Comparison of ENCODE assay signal across 17 cellular contexts in the genomic region with DNA sequence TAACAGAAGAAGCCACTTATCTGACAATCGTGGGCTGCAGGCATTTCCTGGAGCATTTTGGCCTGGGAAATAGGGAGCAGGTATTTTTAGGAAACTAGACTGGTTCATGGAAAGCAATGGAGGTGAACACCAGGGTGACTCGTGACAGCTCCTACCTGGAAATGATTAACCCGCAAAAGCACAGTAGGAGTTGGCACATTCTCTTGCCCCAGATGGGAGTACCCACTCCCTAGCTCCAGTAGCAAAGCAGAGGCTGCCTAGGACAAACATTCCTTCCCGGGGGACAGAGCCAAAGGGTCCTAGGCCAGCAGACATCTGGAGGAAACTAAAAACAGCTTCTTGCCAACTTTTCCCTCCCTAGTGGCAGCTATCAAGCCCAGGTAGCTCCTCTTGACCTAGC. TPM values are rescaled to one million over a fixed set of nuclear protein-coding genes. Genes with fewer than 3 reads are reported as not detected.
A peak's percentile ranks its signal among the peaks of the same experiment; 100 is the strongest.
DNase-seq lines count a peak whose midpoint lies in the region; ATAC-seq and TF ChIP-seq lines count a peak whose summit lies in the region.
"Had no signal": no experiment of that assay in that cellular context is flagged by ENCODE, and none has a peak within 500 bp of the region (broad histone marks: within the 10 kb centered on the region; RNA-seq: fewer than 3 reads in every experiment).

No MANE protein-coding gene starts in this region.

- WGBS in stomach, 5 donors = 25 to 54% (median 38%) methylated on average over 4 of the region's 4 CpGs

- H3K4me1 Mint-ChIP-seq in natural killer cell = peaks cover 53 to 80% of the 10 kb centered on the region in 2 donors
- peaks cover 49 to 56% of the 10 kb centered on the region in 2 donors for H3K4me1 Mint-ChIP-seq in natural killer cell treated with Interleukin-12 subunit alpha and Interleukin-12 subunit beta and Interleukin-15 and Interleukin-18, amount 100 ng/mL, for 72 hours (ENCODE audit: low read depth in 2 of 2)

- no peak for TF ChIP-seq POLR2A in stomach (IDR thresholded peaks at IDR 0.05)

- H3K4me3 ChIP-seq in stomach = no peak overlapping the region
- H3K4me3 ChIP-seq: GM23338 had no signal

- no peak for TF ChIP-seq EP300 in stomach (IDR thresholded peaks at IDR 0.05)

- intact Hi-C loops in natural killer cell (cut with micrococcal nuclease) = loop anchor here (5.0 kb wide), 1 partner anchor 480 kb away; no protein-coding TSS in a partner anchor
- intact Hi-C loops in stomach (cut with DNase I; ENCODE audit: low total_unique reads) = no loop called here

- H3K27ac Mint-ChIP-seq in natural killer cell = peak overlapping the region; percentile 88 to 91
- H3K27ac Mint-ChIP-seq in natural killer cell treated with Interleukin-12 subunit alpha and Interleukin-12 subunit beta and Interleukin-15 and Interleukin-18, amount 100 ng/mL, for 72 hours = no peak overlapping the region
- H3K27ac Mint-ChIP-seq: GM23338 had no signal

- H3K9me3 ChIP-seq in stomach = no peaks in the 10 kb centered on the region

- no peak for TF ChIP-seq CTCF in natural killer cell (IDR thresholded peaks at IDR 0.05)
- no peak for TF ChIP-seq CTCF in stomach (IDR thresholded peaks at IDR 0.05)

- H3K4me3 Mint-ChIP-seq in natural killer cell = peak overlapping the region; percentile 92
- no peak overlapping the region for H3K4me3 Mint-ChIP-seq in natural killer cell treated with Interleukin-12 subunit alpha and Interleukin-12 subunit beta and Interleukin-15 and Interleukin-18, amount 100 ng/mL, for 72 hours
- H3K4me3 Mint-ChIP-seq: GM23338 had no signal

- no peaks in the 10 kb centered on the region for H3K36me3 ChIP-seq in stomach

- peaks cover 0 to 20% of the 10 kb centered on the region in 2 donors for H3K27me3 Mint-ChIP-seq in natural killer cell (ENCODE audit: low read depth in 2 of 2)
- H3K27me3 Mint-ChIP-seq in natural killer cell treated with Interleukin-12 subunit alpha and Interleukin-12 subunit beta and Interleukin-15 and Interleukin-18, amount 100 ng/mL, for 72 hours = peaks cover 0 to 25% of the 10 kb centered on the region in 2 donors

- H3K27ac ChIP-seq in stomach = no peak overlapping the region

- peaks cover 0 to 20% (median 7%) of the 10 kb centered on the region in 4 donors for H3K4me1 ChIP-seq in stomach

- ATAC-seq in natural killer cell = no peak
- no peak for ATAC-seq in natural killer cell treated with Interleukin-12 subunit alpha and Interleukin-12 subunit beta and Interleukin-15 and Interleukin-18, amount 100 ng/mL, for 72 hours
- ATAC-seq: GM23338, HCT116 had no signal

- H3K27me3 ChIP-seq in stomach = peaks cover 0 to 9% (median 0%) of the 10 kb centered on the region in 3 donors

- no peaks in the 10 kb centered on the region for H3K36me3 Mint-ChIP-seq in natural killer cell
- H3K36me3 Mint-ChIP-seq in natural killer cell treated with Interleukin-12 subunit alpha and Interleukin-12 subunit beta and Interleukin-15 and Interleukin-18, amount 100 ng/mL, for 72 hours = no peaks in the 10 kb centered on the region

- no peaks in the 10 kb centered on the region for H3K9me3 Mint-ChIP-seq in natural killer cell
- no peaks in the 10 kb centered on the region for H3K9me3 Mint-ChIP-seq in natural killer cell treated with Interleukin-12 subunit alpha and Interleukin-12 subunit beta and Interleukin-15 and Interleukin-18, amount 100 ng/mL, for 72 hours
- H3K9me3 Mint-ChIP-seq: GM23338 had no signal

- DNase-seq in natural killer cell = no peak
- no peak for DNase-seq in natural killer cell treated with Interleukin-12 subunit alpha and Interleukin-12 subunit beta and Interleukin-15 and Interleukin-18, amount 100 ng/mL, for 72 hours (ENCODE audit: low spot score)
- DNase-seq in dermis microvascular lymphatic vessel endothelial cell (ENCODE audit: low read depth in 2 of 2) = peak; percentile 40 to 60
- peak; percentile 62 for DNase-seq in left kidney (ENCODE audit: low read depth, low spot score)
- DNase-seq in stomach = peak; percentile 49
- DNase-seq in activated CD4-positive, alpha-beta T cell treated with anti-CD3 and anti-CD28 coated beads for 4 hours = no peak
- DNase-seq in NCI-H2081 treated with DMSO at 0.1 percent for 48 hours (lab: John Stamatoyannopoulos, UW) = no peak
- DNase-seq in COLO668 (lab: John Stamatoyannopoulos, UW; ENCODE audit: unreplicated experiment) = no peak
- DNase-seq: GF-D8, NCI-H1417, NCI-H187 treated with DMSO at 0.1 percent for 48 hours, NCI-H446 treated with DMSO at 0.1 percent for 48 hours, NCI-H774, RPMI8226, SIG-M5 had no signal

RNA-seq across cellular contexts. Expression of a gene that starts 29.0 kb away (rescaled TPM):
- 1 to 10 TPM; 1.3 to 1.8 (median 1.7) TPM for total RNA-seq in natural killer cell
- under 1 TPM; 0.33 to 0.75 TPM for total RNA-seq in natural killer cell treated with Interleukin-12 subunit alpha and Interleukin-12 subunit beta and Interleukin-15 and Interleukin-18, amount 100 ng/mL, for 72 hours
- total RNA-seq in dermis microvascular lymphatic vessel endothelial cell = 0.13 and 0.38 TPM in 2 replicates
- 1 to 10 TPM in 3 of 5 donors, under 1 TPM in 2; 0.58 to 5.4 (median 2.9) TPM for total RNA-seq in stomach
- polyA plus RNA-seq in stomach = 1 to 10 TPM; 1.2 to 3.7 (median 2.3) TPM

Comparison
In these comparisons a context has a peak if more than half of its experiments do, and no peak if none do; other contexts are left out.
1. H3K27ac Mint-ChIP-seq: peak in natural killer cell (2 of 2); none in natural killer cell treated with Interleukin-12 subunit alpha and Interleukin-12 subunit beta and Interleukin-15 and Interleukin-18, amount 100 ng/mL, for 72 hours (0 of 2).
2. DNase-seq: peak in dermis microvascular lymphatic vessel endothelial cell (2 of 2), left kidney (single experiment) and stomach (single experiment); none in natural killer cell (single experiment), natural killer cell treated with Interleukin-12 subunit alpha and Interleukin-12 subunit beta and Interleukin-15 and Interleukin-18, amount 100 ng/mL, for 72 hours (single experiment), activated CD4-positive, alpha-beta T cell treated with anti-CD3 and anti-CD28 coated beads for 4 hours (0 of 2), NCI-H2081 treated with DMSO at 0.1 percent for 48 hours (single experiment) and COLO668 (single experiment).